Comparison of ENCODE assay signal across 20 cellular contexts in the genomic region with DNA sequence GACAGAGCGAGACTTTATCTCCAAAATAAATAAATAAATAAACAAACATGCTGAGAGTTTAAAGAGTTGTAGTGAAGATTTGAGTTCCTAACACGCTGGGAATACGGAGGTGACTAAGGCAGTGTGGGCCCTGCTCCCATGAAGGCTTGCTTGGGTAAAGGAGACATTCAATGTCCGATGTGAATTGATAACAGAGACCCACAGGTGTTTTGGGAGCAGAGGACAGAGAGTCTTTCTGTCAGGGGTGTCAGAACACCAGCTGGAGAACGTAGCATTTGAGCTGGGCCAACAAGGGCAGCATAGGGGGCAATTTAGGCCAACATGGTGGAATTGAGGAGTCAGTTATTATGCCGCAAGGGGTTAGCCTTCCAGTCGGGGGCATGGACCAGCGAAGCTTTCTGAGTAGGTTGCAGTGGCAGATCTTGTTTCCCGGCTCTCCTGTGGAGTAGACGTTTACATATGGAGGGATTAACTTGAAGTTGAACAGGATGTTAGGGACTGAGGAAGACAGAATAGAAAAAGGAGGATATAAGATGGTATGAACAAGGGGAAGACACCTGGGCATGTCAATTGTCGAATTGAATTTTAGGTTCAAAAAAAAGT. TPM values are rescaled to one million over a fixed set of nuclear protein-coding genes. Genes with fewer than 3 reads are reported as not detected.
DNase-seq lines count a peak whose midpoint lies in the region; ATAC-seq and TF ChIP-seq lines count a peak whose summit lies in the region.
"Had no signal": no experiment of that assay in that cellular context is flagged by ENCODE, and none has a peak within 500 bp of the region (broad histone marks: within the 10 kb centered on the region; RNA-seq: fewer than 3 reads in every experiment).

No MANE protein-coding gene starts in this region.

- no peak for DNase-seq in H9
- DNase-seq in WTC11 (ENCODE audit: low spot score), result no peak
- no peak for DNase-seq in progenitor cell of endocrine pancreas (ENCODE audit: low spot score, unreplicated experiment)
- no peak for DNase-seq in left lobe of liver (ENCODE audit: low spot score)
- DNase-seq in inferior parietal cortex (ENCODE audit: extremely low spot score), result no peak
- no peak for DNase-seq in NCI-H128 (lab: John Stamatoyannopoulos, UW; ENCODE audit: unreplicated experiment)
- DNase-seq: CD8-positive, alpha-beta T cell; DMS79 treated with DMSO at 0.1 percent for 48 hours; GF-D8; NCI-H1092; NCI-H1436; NCI-H187; NCI-H2081 treated with DMSO at 0.1 percent for 48 hours; NCI-H748 treated with DMSO at 0.1 percent for 48 hours; Right ventricle myocardium superior; T-cell had no signal

- peak overlapping the region; percentile 4; the same call in 1 of the 2 replicates for H3K4me3 ChIP-seq in iPS-20b (ENCODE audit: low read length)
- H3K4me3 ChIP-seq: HAP-1 had no signal

- CTCF ChIA-PET in WTC11 (lab: Charles Lee), result interaction anchor here (1.1 to 2.1 kb wide), 3 partner anchors 24 to 158 kb away, joined by 3 to 6 read pairs (median 3); no protein-coding TSS in a partner anchor

- H4K91ac ChIP-seq in H9 (ENCODE audit: insufficient read length, low read depth, low read length), result no peak overlapping the region

- H3K79me2 ChIP-seq in H9 (ENCODE audit: insufficient read depth, low read length), result no peaks in the 10 kb centered on the region

- no peak overlapping the region for H3K4me2 ChIP-seq in H9 (ENCODE audit: insufficient read depth, insufficient read length, low read length)

- no peaks in the 10 kb centered on the region for H3K79me1 ChIP-seq in H9 (ENCODE audit: insufficient read depth, low read depth, low read length, poor library complexity, severe bottlenecking)

- no peak overlapping the region for H2BK20ac ChIP-seq in H9 (ENCODE audit: low read depth, low read length, poor library complexity, severe bottlenecking)

- no peak overlapping the region for H2BK120ac ChIP-seq in H9 (ENCODE audit: low read depth, low read length, poor library complexity, severe bottlenecking)

- H3K36me3 ChIP-seq in iPS-20b (ENCODE audit: insufficient read depth, low read depth, low read length), result no peaks in the 10 kb centered on the region
- H3K36me3 ChIP-seq: HAP-1 had no signal

- H3K36me3 Mint-ChIP-seq in H9 (ENCODE audit: insufficient read depth in 1 of 3, low read depth in 3 of 3), result peaks cover 0 to 2% (median 0%) of the 10 kb centered on the region in 3 experiments; a peak in 1 of 7 replicates
- H3K36me3 Mint-ChIP-seq in WTC11, result no peaks in the 10 kb centered on the region
- peaks cover 7% of the 10 kb centered on the region for H3K36me3 Mint-ChIP-seq in progenitor cell of endocrine pancreas (ENCODE audit: insufficient read depth)
- H3K36me3 Mint-ChIP-seq: CD8-positive, alpha-beta T cell; T-cell had no signal

- no peak overlapping the region for H3K4ac ChIP-seq in H9 (ENCODE audit: low read depth, low read length)

- no peak overlapping the region for H4K5ac ChIP-seq in H9 (ENCODE audit: insufficient read length, low read depth, low read length)

- peaks cover 20% of the 10 kb centered on the region for H3K27me3 Mint-ChIP-seq in H9 (ENCODE audit: low read depth)
- H3K27me3 Mint-ChIP-seq in WTC11 (ENCODE audit: low read depth), result peaks cover 15% of the 10 kb centered on the region
- H3K27me3 Mint-ChIP-seq in progenitor cell of endocrine pancreas, result no peaks in the 10 kb centered on the region

- no peak for TF ChIP-seq CTCF in H9 (conservative IDR thresholded peaks at IDR 0.05)
- no peak for TF ChIP-seq CTCF in WTC11 (IDR thresholded peaks at IDR 0.05)
- TF ChIP-seq CTCF in progenitor cell of endocrine pancreas (IDR thresholded peaks at IDR 0.05; ENCODE audit: unreplicated experiment), result no peak

- H2BK12ac ChIP-seq in H9 (ENCODE audit: insufficient read length, low read depth, low read length), result no peak overlapping the region

- H3K27ac Mint-ChIP-seq in H9 (peak overlapping the region in 2 of 3 experiments; percentile 54 to 95; a peak in 2 of 7 replicates), WTC11 (peak overlapping the region; percentile 29), progenitor cell of endocrine pancreas (peak overlapping the region; percentile 9)
- H3K27ac Mint-ChIP-seq: B cell; CD8-positive, alpha-beta T cell; T-cell had no signal

- ATAC-seq in WTC11, result peak; percentile 73
- ATAC-seq in left lobe of liver, result no peak
- ATAC-seq: CD8-positive, alpha-beta T cell; T-cell had no signal

- H4K8ac ChIP-seq in H9 (replicated peaks; ENCODE audit: insufficient read length, low read depth, low read length), result no peak overlapping the region

- H3T11ph ChIP-seq in H9 (ENCODE audit: low read length), result no peak overlapping the region

- no peak overlapping the region for H3K56ac ChIP-seq in H9 (ENCODE audit: insufficient read length, low read depth, low read length)

- H3K23me2 ChIP-seq in H9 (ENCODE audit: insufficient read length, low read depth, low read length, poor library complexity, severe bottlenecking), result no peaks in the 10 kb centered on the region

- no peak overlapping the region for H2AFZ ChIP-seq in H9 (ENCODE audit: low read length)

- H3K27me3 ChIP-seq in H9 (ENCODE audit: insufficient read depth, low read length), result no peaks in the 10 kb centered on the region; the same call in 1 of the 2 replicates
- H3K27me3 ChIP-seq in iPS-20b (ENCODE audit: insufficient read depth, low read length), result peaks cover 15% of the 10 kb centered on the region

- no peak overlapping the region for H2BK15ac ChIP-seq in H9 (ENCODE audit: low read depth, low read length)

- H3K4me1 Mint-ChIP-seq in H9 (peaks cover 43 to 46% of the 10 kb centered on the region in 2 experiments), WTC11 (peaks cover 38% of the 10 kb centered on the region), progenitor cell of endocrine pancreas (ENCODE audit: low read depth) (peaks cover 64% of the 10 kb centered on the region)

- peaks cover 7% of the 10 kb centered on the region; the same call in 1 of the 2 replicates for H3K4me1 ChIP-seq in H9 (ENCODE audit: insufficient read depth, low read length)
- peaks cover 15% of the 10 kb centered on the region for H3K4me1 ChIP-seq in iPS-20b (ENCODE audit: insufficient read depth, low read length)

- POLR2A ChIA-PET in WTC11 (lab: Charles Lee), result no interaction called here

- H3K27ac ChIP-seq in H9 (ENCODE audit: insufficient read length, low read depth, low read length), result no peak overlapping the region
- H3K27ac ChIP-seq in iPS-20b (ENCODE audit: low read length), result no peak overlapping the region
- H3K27ac ChIP-seq: C4-2B had no signal

- H3K4me3 Mint-ChIP-seq in H9, result no peak overlapping the region
- no peak overlapping the region for H3K4me3 Mint-ChIP-seq in WTC11
- H3K4me3 Mint-ChIP-seq in progenitor cell of endocrine pancreas (ENCODE audit: low read depth), result no peak overlapping the region
- H3K4me3 Mint-ChIP-seq: B cell; CD8-positive, alpha-beta T cell; T-cell had no signal

- H3K9ac ChIP-seq in H9 (ENCODE audit: extremely low read depth, insufficient read length, low read length) (no peak overlapping the region), iPS-20b (ENCODE audit: low read depth, low read length) (no peak overlapping the region)

- H3K18ac ChIP-seq in H9 (ENCODE audit: insufficient read length, low read depth, low read length), result no peak overlapping the region

- no peaks in the 10 kb centered on the region for H3K9me3 ChIP-seq in H9 (ENCODE audit: control insufficient read depth, low read depth, low read length)
- no peaks in the 10 kb centered on the region for H3K9me3 ChIP-seq in iPS-20b (ENCODE audit: insufficient read depth, low read depth, low read length)
- H3K9me3 ChIP-seq: HAP-1 had no signal

- H4K20me1 ChIP-seq in H9 (ENCODE audit: control insufficient read depth, insufficient read depth, insufficient read length), result no peaks in the 10 kb centered on the region

- no peak overlapping the region for H2AK5ac ChIP-seq in H9 (ENCODE audit: insufficient read length, low read length)

- no peak overlapping the region for H2BK5ac ChIP-seq in H9 (ENCODE audit: insufficient read length, low read length)

- no CpG with 5 or more reads among the region's 11 CpGs for WGBS in H9 (ENCODE audit: extremely low coverage, insufficient read length, low lambda C conversion rate)

- H3K9me3 Mint-ChIP-seq in H9, result no peaks in the 10 kb centered on the region
- H3K9me3 Mint-ChIP-seq in WTC11, result no peaks in the 10 kb centered on the region
- no peaks in the 10 kb centered on the region for H3K9me3 Mint-ChIP-seq in progenitor cell of endocrine pancreas (ENCODE audit: low read depth)
- H3K9me3 Mint-ChIP-seq: CD8-positive, alpha-beta T cell; T-cell had no signal

- no peak overlapping the region for H3K23ac ChIP-seq in H9 (ENCODE audit: insufficient read length, low read depth, low read length)

- H3K14ac ChIP-seq in H9 (ENCODE audit: insufficient read depth, low read length), result no peak overlapping the region

TF ChIP-seq in WTC11, 78 proteins besides CTCF, POLR2A, EP300 and RAD21 (continues in another document):
- no peak for TF ChIP-seq PRDM15 (CRISPR knock-in tag; IDR thresholded peaks at IDR 0.05)

RNA-seq across cellular contexts. Expression of gene PROSER2, which starts 5.6 kb away (rescaled TPM):
- total RNA-seq in H9 (2021), result 10.6 and 13.7 TPM in 2 replicates
- total RNA-seq in WTC11 (2021), result 7.3 to 8.7 TPM (median 8.5 TPM) in 3 replicates
- 18.8 and 19.0 TPM in 2 replicates for total RNA-seq in progenitor cell of endocrine pancreas
- 38.3 TPM for total RNA-seq in left lobe of liver

Comparison
In these comparisons a context has a peak if more than half of its experiments do, and no peak if none do; other contexts are left out.
1. H3K27ac Mint-ChIP-seq: peak in every context shown above with its lines; median percentile 74 in H9; 29 in WTC11; 9 in progenitor cell of endocrine pancreas.